ENCODE assay signal across 22 cellular contexts in the genomic region with DNA sequence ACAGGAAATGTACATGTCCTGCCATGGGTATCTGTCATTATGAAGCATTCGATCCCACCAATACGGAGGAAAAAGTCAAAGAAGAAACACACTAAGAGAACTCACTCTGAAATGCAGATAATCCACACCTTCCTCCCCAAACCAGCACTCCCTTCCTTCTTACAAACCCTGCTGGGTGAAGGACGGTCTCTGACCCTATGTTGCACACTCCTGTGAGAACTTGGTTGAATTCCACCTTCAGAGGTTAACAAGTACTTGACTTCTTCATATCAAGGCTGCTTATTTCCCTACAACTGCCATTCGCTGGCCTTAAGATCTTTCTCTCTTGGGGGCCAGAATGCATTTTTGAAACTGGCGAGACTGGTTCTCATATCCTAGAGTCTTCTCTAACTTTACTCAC. TPM values are rescaled to one million over a fixed set of nuclear protein-coding genes. Genes with fewer than 3 reads are reported as not detected.
DNase-seq lines count a peak whose midpoint lies in the region; ATAC-seq and TF ChIP-seq lines count a peak whose summit lies in the region.
"Had no signal": no experiment of that assay in that cellular context is flagged by ENCODE, and none has a peak within 500 bp of the region (broad histone marks: within the 10 kb centered on the region; RNA-seq: fewer than 3 reads in every experiment).

No MANE protein-coding gene starts in this region.

- DNase-seq in T-helper 2 cell treated with Interferon-gamma antibody and Interleukin-4, amounts not matched to agents 5 μg/mL and 100 μg/mL, for 36 hours (ENCODE audit: low spot score): no peak
- DNase-seq in T-helper 2 cell: no peak
- DNase-seq in WTC11 (ENCODE audit: low spot score): no peak
- no peak for DNase-seq in nephron progenitor cell
- DNase-seq in SIG-M5 (lab: John Stamatoyannopoulos, UW): no peak
- no peak for DNase-seq in foreskin fibroblast
- DNase-seq: activated naive CD8-positive, alpha-beta T cell treated with anti-CD3 and anti-CD28 coated beads, Interleukin-2, amount 50 U/mL, for 24 hours; GDM1; NCI-H1417 treated with DMSO at 0.1 percent for 48 hours; NCI-H2171; NCI-H774; ovary; PC-3; stimulated activated CD4-positive, alpha-beta T cell treated with anti-CD3 and anti-CD28 coated beads, Interleukin-2, amount 100 ng/mL, for 48 hours; substantia nigra; T1000 had no signal

- CTCF ChIA-PET in WTC11 (lab: Charles Lee): no interaction called here

- peaks cover 97% of the 10 kb centered on the region for H3K79me2 ChIP-seq in ACC112 (ENCODE audit: control insufficient read depth, insufficient read depth, low read length, unreplicated experiment)

- no peak overlapping the region for H2AFZ ChIP-seq in ACC112 (ENCODE audit: low read length, unreplicated experiment)

- H3K4me3 Mint-ChIP-seq in T-helper 2 cell treated with Interferon-gamma antibody and Interleukin-4, amounts not matched to agents 5 μg/mL and 100 μg/mL, for 36 hours: no peak overlapping the region
- H3K4me3 Mint-ChIP-seq in WTC11 (no peak overlapping the region), nephron progenitor cell (no peak overlapping the region)
- H3K4me3 Mint-ChIP-seq: activated naive CD8-positive, alpha-beta T cell treated with anti-CD3 and anti-CD28 coated beads, Interleukin-2, amount 50 U/mL, for 24 hours had no signal

- peaks cover 48% of the 10 kb centered on the region for H3K36me3 ChIP-seq in ACC112 (ENCODE audit: insufficient read depth, low read length)
- H3K36me3 ChIP-seq: ovary had no signal

- H3K9me3 Mint-ChIP-seq in T-helper 2 cell treated with Interferon-gamma antibody and Interleukin-4, amounts not matched to agents 5 μg/mL and 100 μg/mL, for 36 hours: no peaks in the 10 kb centered on the region
- H3K9me3 Mint-ChIP-seq in WTC11 (no peaks in the 10 kb centered on the region), nephron progenitor cell (no peaks in the 10 kb centered on the region)
- H3K9me3 Mint-ChIP-seq: activated naive CD8-positive, alpha-beta T cell treated with anti-CD3 and anti-CD28 coated beads, Interleukin-2, amount 50 U/mL, for 24 hours had no signal

- H3K27me3 Mint-ChIP-seq in T-helper 2 cell treated with Interferon-gamma antibody and Interleukin-4, amounts not matched to agents 5 μg/mL and 100 μg/mL, for 36 hours (ENCODE audit: low read depth): no peaks in the 10 kb centered on the region
- H3K27me3 Mint-ChIP-seq in WTC11 (ENCODE audit: low read depth): no peaks in the 10 kb centered on the region
- H3K27me3 Mint-ChIP-seq in nephron progenitor cell (ENCODE audit: low read depth, poor library complexity): no peaks in the 10 kb centered on the region
- H3K27me3 Mint-ChIP-seq: activated naive CD8-positive, alpha-beta T cell treated with anti-CD3 and anti-CD28 coated beads, Interleukin-2, amount 50 U/mL, for 24 hours had no signal

- H3K4me1 Mint-ChIP-seq in T-helper 2 cell treated with Interferon-gamma antibody and Interleukin-4, amounts not matched to agents 5 μg/mL and 100 μg/mL, for 36 hours (ENCODE audit: low read depth): peaks cover 44% of the 10 kb centered on the region
- H3K4me1 Mint-ChIP-seq in WTC11: peaks cover 59% of the 10 kb centered on the region
- H3K4me1 Mint-ChIP-seq in nephron progenitor cell: peaks cover 7% of the 10 kb centered on the region

- POLR2A ChIA-PET in WTC11 (lab: Charles Lee): no interaction called here

- no peak for ATAC-seq in WTC11
- no peak for ATAC-seq in HG03571 (IDR thresholded peaks at IDR 0.05; ENCODE audit: unreplicated experiment)
- ATAC-seq: activated naive CD8-positive, alpha-beta T cell treated with anti-CD3 and anti-CD28 coated beads, Interleukin-2, amount 50 U/mL, for 24 hours; PC-3 had no signal

- H3K27me3 ChIP-seq in ACC112 (ENCODE audit: insufficient read depth, low read length): no peaks in the 10 kb centered on the region
- H3K27me3 ChIP-seq: BLaER1 treated with 17β-estradiol and CSF1 and Interleukin-3, amounts not matched to agents 10 nM and 100 nM; breast epithelium; ovary; SJSA1 had no signal

- peaks cover 56% of the 10 kb centered on the region for H3K4me1 ChIP-seq in ACC112 (ENCODE audit: control insufficient read depth, insufficient read depth, low read length, unreplicated experiment)
- H3K4me1 ChIP-seq: breast epithelium had no signal

- peaks cover 61% of the 10 kb centered on the region for H3K36me3 Mint-ChIP-seq in T-helper 2 cell treated with Interferon-gamma antibody and Interleukin-4, amounts not matched to agents 5 μg/mL and 100 μg/mL, for 36 hours (ENCODE audit: low read depth)
- H3K36me3 Mint-ChIP-seq in WTC11: peaks cover 71% of the 10 kb centered on the region
- peaks cover 93% of the 10 kb centered on the region for H3K36me3 Mint-ChIP-seq in nephron progenitor cell (ENCODE audit: low read depth)

- no peak for TF ChIP-seq CTCF in WTC11 (IDR thresholded peaks at IDR 0.05)
- no peak for TF ChIP-seq CTCF in nephron progenitor cell (IDR thresholded peaks at IDR 0.05)
- no peak for TF ChIP-seq CTCF in foreskin fibroblast (IDR thresholded peaks at IDR 0.05; ENCODE audit: low read depth, low read length)

- H3K27ac Mint-ChIP-seq in T-helper 2 cell treated with Interferon-gamma antibody and Interleukin-4, amounts not matched to agents 5 μg/mL and 100 μg/mL, for 36 hours: peak overlapping the region; percentile 23
- H3K27ac Mint-ChIP-seq in WTC11 (peak overlapping the region; percentile 47), nephron progenitor cell (peak overlapping the region; percentile 87)
- H3K27ac Mint-ChIP-seq: activated naive CD8-positive, alpha-beta T cell treated with anti-CD3 and anti-CD28 coated beads, Interleukin-2, amount 50 U/mL, for 24 hours had no signal

- peak overlapping the region; percentile 84 for H3K27ac ChIP-seq in ACC112 (ENCODE audit: low read depth, low read length)
- H3K27ac ChIP-seq: 22Rv1; BLaER1 treated with 17β-estradiol and CSF1 and Interleukin-3, amounts not matched to agents 10 nM and 100 nM; breast epithelium; SJSA1 had no signal

- no peak overlapping the region for H3K4me3 ChIP-seq in ACC112 (ENCODE audit: low read depth, low read length)
- H3K4me3 ChIP-seq in foreskin fibroblast (ENCODE audit: low read depth in 1 of 2, low read length in 2 of 2): no peak overlapping the region
- H3K4me3 ChIP-seq: BLaER1 treated with 17β-estradiol and CSF1 and Interleukin-3, amounts not matched to agents 10 nM and 100 nM; breast epithelium; ovary; SJSA1 had no signal

TF ChIP-seq in WTC11, 78 proteins besides CTCF, POLR2A, EP300 and RAD21:
- TF ChIP-seq ZNF416 (CRISPR knock-in tag; IDR thresholded peaks at IDR 0.05) (no peak), NFYB (CRISPR knock-in tag; conservative IDR thresholded peaks at IDR 0.05; ENCODE audit: low read depth) (no peak), OVOL2 (CRISPR knock-in tag; IDR thresholded peaks at IDR 0.05; ENCODE audit: borderline replicate concordance) (no peak), TP53 (CRISPR knock-in tag; IDR thresholded peaks at IDR 0.05) (no peak), EMX1 (CRISPR knock-in tag; IDR thresholded peaks at IDR 0.05) (no peak)
- TF ChIP-seq, protein P1, sequence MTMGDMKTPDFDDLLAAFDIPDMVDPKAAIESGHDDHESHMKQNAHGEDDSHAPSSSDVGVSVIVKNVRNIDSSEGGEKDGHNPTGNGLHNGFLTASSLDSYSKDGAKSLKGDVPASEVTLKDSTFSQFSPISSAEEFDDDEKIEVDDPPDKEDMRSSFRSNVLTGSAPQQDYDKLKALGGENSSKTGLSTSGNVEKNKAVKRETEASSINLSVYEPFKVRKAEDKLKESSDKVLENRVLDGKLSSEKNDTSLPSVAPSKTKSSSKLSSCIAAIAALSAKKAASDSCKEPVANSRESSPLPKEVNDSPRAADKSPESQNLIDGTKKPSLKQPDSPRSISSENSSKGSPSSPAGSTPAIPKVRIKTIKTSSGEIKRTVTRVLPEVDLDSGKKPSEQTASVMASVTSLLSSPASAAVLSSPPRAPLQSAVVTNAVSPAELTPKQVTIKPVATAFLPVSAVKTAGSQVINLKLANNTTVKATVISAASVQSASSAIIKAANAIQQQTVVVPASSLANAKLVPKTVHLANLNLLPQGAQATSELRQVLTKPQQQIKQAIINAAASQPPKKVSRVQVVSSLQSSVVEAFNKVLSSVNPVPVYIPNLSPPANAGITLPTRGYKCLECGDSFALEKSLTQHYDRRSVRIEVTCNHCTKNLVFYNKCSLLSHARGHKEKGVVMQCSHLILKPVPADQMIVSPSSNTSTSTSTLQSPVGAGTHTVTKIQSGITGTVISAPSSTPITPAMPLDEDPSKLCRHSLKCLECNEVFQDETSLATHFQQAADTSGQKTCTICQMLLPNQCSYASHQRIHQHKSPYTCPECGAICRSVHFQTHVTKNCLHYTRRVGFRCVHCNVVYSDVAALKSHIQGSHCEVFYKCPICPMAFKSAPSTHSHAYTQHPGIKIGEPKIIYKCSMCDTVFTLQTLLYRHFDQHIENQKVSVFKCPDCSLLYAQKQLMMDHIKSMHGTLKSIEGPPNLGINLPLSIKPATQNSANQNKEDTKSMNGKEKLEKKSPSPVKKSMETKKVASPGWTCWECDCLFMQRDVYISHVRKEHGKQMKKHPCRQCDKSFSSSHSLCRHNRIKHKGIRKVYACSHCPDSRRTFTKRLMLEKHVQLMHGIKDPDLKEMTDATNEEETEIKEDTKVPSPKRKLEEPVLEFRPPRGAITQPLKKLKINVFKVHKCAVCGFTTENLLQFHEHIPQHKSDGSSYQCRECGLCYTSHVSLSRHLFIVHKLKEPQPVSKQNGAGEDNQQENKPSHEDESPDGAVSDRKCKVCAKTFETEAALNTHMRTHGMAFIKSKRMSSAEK (CRISPR knock-in tag; IDR thresholded peaks at IDR 0.05; ENCODE audit: borderline replicate concordance): no peak
- TF ChIP-seq, protein P2, sequence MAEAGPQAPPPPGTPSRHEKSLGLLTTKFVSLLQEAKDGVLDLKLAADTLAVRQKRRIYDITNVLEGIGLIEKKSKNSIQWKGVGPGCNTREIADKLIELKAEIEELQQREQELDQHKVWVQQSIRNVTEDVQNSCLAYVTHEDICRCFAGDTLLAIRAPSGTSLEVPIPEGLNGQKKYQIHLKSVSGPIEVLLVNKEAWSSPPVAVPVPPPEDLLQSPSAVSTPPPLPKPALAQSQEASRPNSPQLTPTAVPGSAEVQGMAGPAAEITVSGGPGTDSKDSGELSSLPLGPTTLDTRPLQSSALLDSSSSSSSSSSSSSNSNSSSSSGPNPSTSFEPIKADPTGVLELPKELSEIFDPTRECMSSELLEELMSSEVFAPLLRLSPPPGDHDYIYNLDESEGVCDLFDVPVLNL (CRISPR knock-in tag; IDR thresholded peaks at IDR 0.05; ENCODE audit: borderline replicate concordance, low read depth): no peak

RNA-seq across cellular contexts. Expression of a gene that starts 16.6 kb away (rescaled TPM):
- total RNA-seq in WTC11 (2021): 192 to 201 TPM (median 200 TPM) in 3 replicates

RNA-seq across cellular contexts. Expression of a gene that starts 39.7 kb away (rescaled TPM):
- total RNA-seq in WTC11 (2021): 202 to 299 TPM (median 285 TPM) in 3 replicates

Comparison
In these comparisons a context has a peak if more than half of its experiments do, and no peak if none do; other contexts are left out.
1. H3K27ac Mint-ChIP-seq: peak in every context shown above with its lines; median percentile 87 in nephron progenitor cell; 47 in WTC11; 23 in T-helper 2 cell treated with Interferon-gamma antibody and Interleukin-4, amounts not matched to agents 5 μg/mL and 100 μg/mL, for 36 hours.